ENCODE assay signal across 10 cellular contexts in the genomic region with DNA sequence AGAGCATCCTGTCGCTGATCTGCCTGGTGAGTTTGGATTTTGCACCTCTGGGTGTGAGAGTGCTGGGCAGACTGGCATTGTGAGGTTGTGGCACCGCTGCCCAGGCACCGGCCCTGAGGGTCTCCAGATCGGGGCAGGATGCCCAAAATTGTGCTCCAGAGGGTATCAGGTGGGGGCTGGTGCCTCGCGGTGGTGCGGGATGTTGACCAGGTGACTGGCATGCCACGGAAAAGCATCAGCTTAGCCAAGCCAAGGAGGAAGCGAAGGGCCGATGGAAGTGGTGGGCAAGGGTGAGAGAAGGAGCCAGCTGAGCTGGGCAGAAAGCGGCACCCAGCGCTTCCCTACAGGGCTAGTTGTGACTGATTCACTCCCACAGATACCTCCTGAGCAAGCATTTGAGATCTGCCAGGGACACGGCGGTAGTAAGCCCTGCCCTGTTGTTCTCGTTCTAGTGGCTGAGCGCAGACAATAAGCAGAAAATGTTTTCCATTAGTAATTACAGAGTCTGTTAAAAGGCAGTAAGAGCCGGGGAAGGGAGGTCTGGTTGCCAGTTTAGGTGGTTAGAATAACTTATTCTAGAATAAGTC. TPM values are rescaled to one million over a fixed set of nuclear protein-coding genes. Genes with fewer than 3 reads are reported as not detected.
DNase-seq lines count a peak whose midpoint lies in the region; ATAC-seq and TF ChIP-seq lines count a peak whose summit lies in the region.
"Had no signal": no experiment of that assay in that cellular context is flagged by ENCODE, and none has a peak within 500 bp of the region (broad histone marks: within the 10 kb centered on the region; RNA-seq: fewer than 3 reads in every experiment).

No MANE protein-coding gene starts in this region.

- no peak for DNase-seq in CD4-positive, alpha-beta memory T cell
- no peak for DNase-seq in Jurkat, Clone E6-1 (ENCODE audit: low read depth, low spot score)
- DNase-seq in mammary epithelial cell (peak; percentile 4), mesenteric fat pad (ENCODE audit: low spot score) (no peak), GM10266 (ENCODE audit: extremely low spot score) (no peak), SW 1271 (lab: John Stamatoyannopoulos, UW) (no peak), NK-92 (lab: John Stamatoyannopoulos, UW; ENCODE audit: unreplicated experiment) (no peak)
- DNase-seq in naive thymus-derived CD8-positive, alpha-beta T cell: no peak
- DNase-seq: cerebellar nuclear complex, NCI-H2171 treated with DMSO at 0.1 percent for 48 hours had no signal

- peaks cover 0 to 2% of the 10 kb centered on the region in 2 donors for H3K27me3 Mint-ChIP-seq in CD4-positive, alpha-beta memory T cell
- peaks cover 0 to 2% (median 0%) of the 10 kb centered on the region in 5 donors for H3K27me3 Mint-ChIP-seq in naive thymus-derived CD8-positive, alpha-beta T cell

- peaks cover 10% of the 10 kb centered on the region for H3K4me1 ChIP-seq in CD4-positive, alpha-beta memory T cell (ENCODE audit: insufficient read depth, low read length)
- H3K4me1 ChIP-seq in mammary epithelial cell (ENCODE audit: insufficient read depth, low read length): no peaks in the 10 kb centered on the region

- H3K4me1 Mint-ChIP-seq in CD4-positive, alpha-beta memory T cell: peaks cover 6 to 13% (median 8%) of the 10 kb centered on the region in 4 donors
- H3K4me1 Mint-ChIP-seq in naive thymus-derived CD8-positive, alpha-beta T cell: peaks cover 3 to 14% (median 12%) of the 10 kb centered on the region in 4 donors

- CTCF ChIA-PET in CD4-positive, alpha-beta memory T cell (lab: Charles Lee; ENCODE audit: partially characterized antibody): interaction anchor here (1.1 kb wide), 1 partner anchor 49 kb away, joined by 3 read pairs; no protein-coding TSS in a partner anchor
- CTCF ChIA-PET in mammary epithelial cell (lab: Charles Lee; ENCODE audit: low non-redundant PET): no interaction called here

- H3K9me3 ChIP-seq in CD4-positive, alpha-beta memory T cell (ENCODE audit: control insufficient read depth in 1 of 2, low read length in 2 of 2): no peaks in the 10 kb centered on the region
- peaks cover 12% of the 10 kb centered on the region for H3K9me3 ChIP-seq in mammary epithelial cell (replicated peaks; ENCODE audit: insufficient read depth, low read length)

- no peaks in the 10 kb centered on the region for H3K36me3 Mint-ChIP-seq in CD4-positive, alpha-beta memory T cell
- H3K36me3 Mint-ChIP-seq in naive thymus-derived CD8-positive, alpha-beta T cell: no peaks in the 10 kb centered on the region

- no peak overlapping the region for H3K27ac ChIP-seq in CD4-positive, alpha-beta memory T cell (ENCODE audit: low read depth, low read length)
- H3K27ac ChIP-seq in mammary epithelial cell (ENCODE audit: insufficient read depth, low read depth, low read length): no peak overlapping the region

- no peaks in the 10 kb centered on the region for H3K36me3 ChIP-seq in CD4-positive, alpha-beta memory T cell (ENCODE audit: insufficient read depth, low read length)
- no peaks in the 10 kb centered on the region for H3K36me3 ChIP-seq in mammary epithelial cell (ENCODE audit: insufficient read depth, low read length)

- peak overlapping the region in 1 of 2 donors; percentile 28 for H3K4me3 ChIP-seq in CD4-positive, alpha-beta memory T cell (ENCODE audit: low read length in 2 of 2)
- peak overlapping the region; percentile 43 for H3K4me3 ChIP-seq in Jurkat, Clone E6-1 (ENCODE audit: low read length)
- H3K4me3 ChIP-seq in mammary epithelial cell (replicated peaks in 1 of 3; ENCODE audit: insufficient read depth in 1 of 3, low read depth in 2 of 3, low read length in 3 of 3): peak overlapping the region in 1 of 3 experiments; percentile 13

- no peak for ATAC-seq in naive thymus-derived CD8-positive, alpha-beta T cell

- intact Hi-C loops in CD4-positive, alpha-beta memory T cell (cut with micrococcal nuclease): no loop called here
- intact Hi-C loops in mammary epithelial cell (cut with micrococcal nuclease): loop anchor here (2.0 kb wide), 1 partner anchor 379 kb away; no protein-coding TSS in a partner anchor

- peaks cover 0 to 1% (median 0%) of the 10 kb centered on the region in 8 donors for H3K9me3 Mint-ChIP-seq in CD4-positive, alpha-beta memory T cell
- H3K9me3 Mint-ChIP-seq in naive thymus-derived CD8-positive, alpha-beta T cell: no peaks in the 10 kb centered on the region

- H2AFZ ChIP-seq in mammary epithelial cell (ENCODE audit: low read depth, low read length): peak overlapping the region; percentile 52

- H3K27me3 ChIP-seq in CD4-positive, alpha-beta memory T cell (ENCODE audit: insufficient read depth, low read length): no peaks in the 10 kb centered on the region
- H3K27me3 ChIP-seq in mammary epithelial cell (ENCODE audit: insufficient read depth, low read length): peaks cover 4% of the 10 kb centered on the region

- 58% methylated on average over 16 of the region's 17 CpGs for WGBS in mammary epithelial cell (ENCODE audit: low coverage, missing lambda C conversion rate)

- dilution Hi-C loops in mammary epithelial cell (cut with HindIII; ENCODE audit: low sequenced_read_pairs): no loop called here

- no peaks in the 10 kb centered on the region for H4K20me1 ChIP-seq in mammary epithelial cell (ENCODE audit: insufficient read depth, low read length)

- H3K4me3 Mint-ChIP-seq in CD4-positive, alpha-beta memory T cell: peak overlapping the region; percentile 59 to 78 (median 65)
- H3K4me3 Mint-ChIP-seq in naive thymus-derived CD8-positive, alpha-beta T cell: peak overlapping the region; percentile 59 to 80 (median 74)

- H3K4me2 ChIP-seq in mammary epithelial cell (ENCODE audit: insufficient read depth, low read depth, low read length): peak overlapping the region; percentile 78

- TF ChIP-seq CTCF in mammary epithelial cell (conservative IDR thresholded peaks at IDR 0.05 in 1 of 2, IDR thresholded peaks at IDR 0.05 in 1 of 2; ENCODE audit: extremely low read depth in 1 of 2, insufficient read depth in 1 of 2, low read depth in 1 of 2, low read length in 2 of 2): no peak
- no peak for TF ChIP-seq CTCF in GM10266 (IDR thresholded peaks at IDR 0.05; ENCODE audit: control insufficient read depth, insufficient read depth, low read depth, missing control alignments)

- no peaks in the 10 kb centered on the region for H3K79me2 ChIP-seq in mammary epithelial cell (ENCODE audit: insufficient read depth, low read length)

- no TSS peak for BruUV-seq in mammary epithelial cell (replicated peaks; lab: Mats Ljungman, UMichigan)

- no peak overlapping the region for H3K9ac ChIP-seq in mammary epithelial cell (ENCODE audit: insufficient read depth, low read length)

- H3K27ac Mint-ChIP-seq in CD4-positive, alpha-beta memory T cell: peak overlapping the region in 1 of 7 donors; percentile 23
- peak overlapping the region in 5 of 10 donors; percentile 15 to 84 (median 43) for H3K27ac Mint-ChIP-seq in naive thymus-derived CD8-positive, alpha-beta T cell

- in situ Hi-C loops in mammary epithelial cell (cut with MboI; ENCODE audit: low sequenced_read_pairs in 2 of 2): no loop called here

- POLR2A ChIA-PET in CD4-positive, alpha-beta memory T cell (lab: Charles Lee; ENCODE audit: partially characterized antibody): no interaction called here
- POLR2A ChIA-PET in naive thymus-derived CD8-positive, alpha-beta T cell (lab: Charles Lee): no interaction called here

RNA-seq across cellular contexts. Expression of gene ZFP92, which starts 0.8 kb away (rescaled TPM):
- under 1 TPM; 0.44 to 0.55 TPM for total RNA-seq in CD4-positive, alpha-beta memory T cell
- under 1 TPM; 0.03 to 0.18 TPM for polyA plus RNA-seq in CD4-positive, alpha-beta memory T cell
- polyA plus RNA-seq in Jurkat, Clone E6-1 (2012; ENCODE audit: insufficient read depth, insufficient read length): 2.8 TPM
- total RNA-seq in mammary epithelial cell: 1 to 10 TPM; 2.7 to 4.3 TPM
- polyA plus RNA-seq in mammary epithelial cell: 0.43 TPM
- not detected for polyA minus RNA-seq in mammary epithelial cell
- total RNA-seq in naive thymus-derived CD8-positive, alpha-beta T cell: under 1 TPM; 0.47 to 0.49 TPM
- polyA plus RNA-seq in naive thymus-derived CD8-positive, alpha-beta T cell: under 1 TPM; 0.06 to 0.24 (median 0.19) TPM
- total RNA-seq in mesenteric fat pad: 5.4 TPM

RNA-seq across cellular contexts. Expression of gene PNMA6E, which starts 10.9 kb away (rescaled TPM):
- total RNA-seq in CD4-positive, alpha-beta memory T cell: not detected
- not detected for polyA plus RNA-seq in CD4-positive, alpha-beta memory T cell
- polyA plus RNA-seq in Jurkat, Clone E6-1 (2012; ENCODE audit: insufficient read depth, insufficient read length): not detected
- total RNA-seq in mammary epithelial cell: under 1 TPM in 1 of 2 donors, not detected in 1; under 0.01 TPM
- not detected for polyA plus RNA-seq in mammary epithelial cell
- polyA minus RNA-seq in mammary epithelial cell: not detected
- total RNA-seq in naive thymus-derived CD8-positive, alpha-beta T cell: not detected
- polyA plus RNA-seq in naive thymus-derived CD8-positive, alpha-beta T cell: not detected
- total RNA-seq in mesenteric fat pad: not detected

RNA-seq across cellular contexts. Expression of gene TREX2, which starts 33.8 kb away (rescaled TPM):
- total RNA-seq in CD4-positive, alpha-beta memory T cell: 1 to 10 TPM; 4.0 to 4.5 TPM
- under 1 TPM in 1 of 2 donors, not detected in 1; 0.63 TPM for polyA plus RNA-seq in CD4-positive, alpha-beta memory T cell
- polyA plus RNA-seq in Jurkat, Clone E6-1 (2012; ENCODE audit: insufficient read depth, insufficient read length): not detected
- total RNA-seq in mammary epithelial cell: 1 to 10 TPM; 2.5 to 7.8 TPM
- 1.0 TPM for polyA plus RNA-seq in mammary epithelial cell
- not detected for polyA minus RNA-seq in mammary epithelial cell
- total RNA-seq in naive thymus-derived CD8-positive, alpha-beta T cell: 1 to 10 TPM; 4.6 to 5.5 TPM
- 1 to 10 TPM in 1 of 3 donors, under 1 TPM in 2; 0.30 to 1.2 (median 0.32) TPM for polyA plus RNA-seq in naive thymus-derived CD8-positive, alpha-beta T cell
- 0.80 TPM for total RNA-seq in mesenteric fat pad

RNA-seq across cellular contexts. Expression of gene HAUS7, which starts 58.3 kb away (rescaled TPM):
- total RNA-seq in CD4-positive, alpha-beta memory T cell: 10 to 100 TPM; 29.8 to 33.8 TPM
- polyA plus RNA-seq in CD4-positive, alpha-beta memory T cell: 10 to 100 TPM; 29.7 to 33.8 TPM
- polyA plus RNA-seq in Jurkat, Clone E6-1 (2012; ENCODE audit: insufficient read depth, insufficient read length): 53.1 TPM
- 10 to 100 TPM in 1 of 2 donors, 1 to 10 TPM in 1; 8.3 to 26.4 TPM for total RNA-seq in mammary epithelial cell
- 25.7 TPM for polyA plus RNA-seq in mammary epithelial cell
- 38.4 TPM for polyA minus RNA-seq in mammary epithelial cell
- 10 to 100 TPM; 33.3 to 38.9 TPM for total RNA-seq in naive thymus-derived CD8-positive, alpha-beta T cell
- polyA plus RNA-seq in naive thymus-derived CD8-positive, alpha-beta T cell: 10 to 100 TPM; 19.6 to 30.1 (median 25.6) TPM
- 22.1 TPM for total RNA-seq in mesenteric fat pad
